ENCODE assay signal across 9 cellular contexts in genomic region chr7:151439855-151440798, GRCh38. TPM values are rescaled to one million over a fixed set of nuclear protein-coding genes. Genes with fewer than 3 reads are reported as not detected.
DNase-seq lines count a peak whose midpoint lies in the region; ATAC-seq and TF ChIP-seq lines count a peak whose summit lies in the region.
"Had no signal": no experiment of that assay in that cellular context is flagged by ENCODE, and none has a peak within 500 bp of the region (broad histone marks: within the 10 kb centered on the region; RNA-seq: fewer than 3 reads in every experiment).

TSS of gene CRYGN (minus strand) at chr7:151440141. CDS start at chr7:151439917, 224 bp downstream.

- H3K27ac ChIP-seq in CD4-positive, alpha-beta memory T cell (ENCODE audit: low read depth, low read length): peak within 1 kb of the TSS; percentile 20
- H3K27ac ChIP-seq in Peyer's patch (peak within 1 kb of the TSS in 1 of 4 donors; percentile 19), ovary (no peak within 1 kb of the TSS), PC-3 (ENCODE audit: low read length) (no peak within 1 kb of the TSS)
- H3K27ac ChIP-seq: neutrophil had no signal

- peak within 1 kb of the TSS in 6 of 7 donors; percentile 42 to 93 (median 76) for H3K27ac Mint-ChIP-seq in CD4-positive, alpha-beta memory T cell

- CTCF ChIA-PET in CD4-positive, alpha-beta memory T cell (lab: Charles Lee; ENCODE audit: partially characterized antibody): interaction anchor here (1.0 to 15.3 kb wide), 4 partner anchors 8 to 124 kb away, joined by 3 to 398 read pairs (median 5); partner anchors contain the start of gene WDR86
- CTCF ChIA-PET in PC-3 (lab: Charles Lee): no interaction called here

- H3K9me2 ChIP-seq in PC-3 (replicated peaks; ENCODE audit: low read length): no peaks in the 10 kb centered on the region

- H3K4me3 Mint-ChIP-seq in CD4-positive, alpha-beta memory T cell: peak within 1 kb of the TSS; percentile 59 to 79 (median 70)

- H3K27me3 Mint-ChIP-seq in CD4-positive, alpha-beta memory T cell: no peaks in the 10 kb centered on the region

- POLR2A ChIA-PET in CD4-positive, alpha-beta memory T cell (lab: Charles Lee; ENCODE audit: partially characterized antibody): interaction anchor here (0.7 to 4.3 kb wide), 10 partner anchors 8 to 98 kb away, joined by 3 to 22 read pairs (median 4); partner anchors contain the start of genes NUB1 and WDR86
- POLR2A ChIA-PET in PC-3 (lab: Charles Lee; ENCODE audit: unreplicated experiment): no interaction called here

- no peaks in the 10 kb centered on the region for H3K27me3 ChIP-seq in CD4-positive, alpha-beta memory T cell (ENCODE audit: insufficient read depth, low read length)
- no peaks in the 10 kb centered on the region for H3K27me3 ChIP-seq in Peyer's patch
- H3K27me3 ChIP-seq in ovary: no peaks in the 10 kb centered on the region
- peaks cover 18% of the 10 kb centered on the region for H3K27me3 ChIP-seq in PC-3 (ENCODE audit: low read length)

- no TSS peak for BruUV-seq in PC-3 (replicated peaks; lab: Mats Ljungman, UMichigan)

- H3K36me3 Mint-ChIP-seq in CD4-positive, alpha-beta memory T cell: no peaks in the 10 kb centered on the region

- H3K9me3 Mint-ChIP-seq in CD4-positive, alpha-beta memory T cell: no peaks in the 10 kb centered on the region

- WGBS in ovary, 3 donors: 12 to 15% (median 12%) methylated on average over 45 to 51 of the region's 51 CpGs

- peaks cover 13 to 43% (median 23%) of the 10 kb centered on the region in 4 donors for H3K4me1 Mint-ChIP-seq in CD4-positive, alpha-beta memory T cell

- TF ChIP-seq CTCF in Peyer's patch (IDR thresholded peaks at IDR 0.05): no peak
- no peak for TF ChIP-seq CTCF in epithelial cell of proximal tubule (conservative IDR thresholded peaks at IDR 0.05; ENCODE audit: low read depth, low read length)
- no peak for TF ChIP-seq CTCF in ovary (IDR thresholded peaks at IDR 0.05)
- no peak for TF ChIP-seq CTCF in PC-3 (conservative IDR thresholded peaks at IDR 0.05; ENCODE audit: low read depth, low read length)

- no peaks in the 10 kb centered on the region for H3F3A ChIP-seq in PC-3 (ENCODE audit: low read length, unreplicated experiment)

- no peaks in the 10 kb centered on the region for H4K20me1 ChIP-seq in PC-3 (ENCODE audit: low read length)

- TF ChIP-seq POLR2A in Peyer's patch (IDR thresholded peaks at IDR 0.05) (no peak), ovary (IDR thresholded peaks at IDR 0.05) (no peak)

- no peak within 1 kb of the TSS for H2AFZ ChIP-seq in PC-3 (ENCODE audit: low read length)

- H3K4me2 ChIP-seq in PC-3 (ENCODE audit: low read length): no peak within 1 kb of the TSS

- no peaks in the 10 kb centered on the region for H3K79me2 ChIP-seq in PC-3 (ENCODE audit: low read length)

- ATAC-seq in PC-3: no peak
- no peak for ATAC-seq in HG02678 (IDR thresholded peaks at IDR 0.05; ENCODE audit: unreplicated experiment)

- no peak within 1 kb of the TSS for H3K9ac ChIP-seq in PC-3 (ENCODE audit: low read length)

- peaks cover 31% of the 10 kb centered on the region for H3K4me1 ChIP-seq in CD4-positive, alpha-beta memory T cell (ENCODE audit: insufficient read depth, low read length)
- H3K4me1 ChIP-seq in Peyer's patch (peaks cover 0 to 19% (median 0%) of the 10 kb centered on the region in 4 donors), ovary (ENCODE audit: insufficient read depth) (peaks cover 15% of the 10 kb centered on the region), PC-3 (ENCODE audit: insufficient read depth, low read length) (no peaks in the 10 kb centered on the region)

- H3K36me3 ChIP-seq in CD4-positive, alpha-beta memory T cell (ENCODE audit: insufficient read depth, low read length): no peaks in the 10 kb centered on the region
- H3K36me3 ChIP-seq in Peyer's patch: no peaks in the 10 kb centered on the region
- H3K36me3 ChIP-seq in ovary: no peaks in the 10 kb centered on the region
- H3K36me3 ChIP-seq in PC-3 (ENCODE audit: low read depth, low read length): no peaks in the 10 kb centered on the region
- H3K36me3 ChIP-seq: neutrophil had no signal

- peak within 1 kb of the TSS in 1 of 2 donors; percentile 28 for H3K4me3 ChIP-seq in CD4-positive, alpha-beta memory T cell (ENCODE audit: low read length in 2 of 2)
- H3K4me3 ChIP-seq in Peyer's patch (peak within 1 kb of the TSS in 3 of 4 donors; percentile 9 to 34 (median 27)), epithelial cell of proximal tubule (ENCODE audit: low read depth, low read length) (peak within 1 kb of the TSS; percentile 30), ovary (peak within 1 kb of the TSS; percentile 8), PC-3 (ENCODE audit: low read length) (no peak within 1 kb of the TSS)

- H3K9me3 ChIP-seq in CD4-positive, alpha-beta memory T cell (ENCODE audit: control insufficient read depth in 1 of 2, low read length in 2 of 2): no peaks in the 10 kb centered on the region
- H3K9me3 ChIP-seq in Peyer's patch (no peaks in the 10 kb centered on the region), ovary (no peaks in the 10 kb centered on the region), PC-3 (ENCODE audit: low read length) (no peaks in the 10 kb centered on the region)
- H3K9me3 ChIP-seq: neutrophil had no signal

- peak in 2 of 5 donors; percentile 13 to 31 for DNase-seq in CD4-positive, alpha-beta memory T cell
- DNase-seq in Peyer's patch: no peak
- no peak for DNase-seq in epithelial cell of proximal tubule (ENCODE audit: low read depth)
- DNase-seq in ovary: peak in 3 of 5 donors; percentile 29 to 60 (median 39)
- no peak for DNase-seq in DMS153 (lab: John Stamatoyannopoulos, UW)
- no peak for DNase-seq in PC-3
- no peak for DNase-seq in UCSD-AML1 (lab: John Stamatoyannopoulos, UW; ENCODE audit: unreplicated experiment)

- no peak for TF ChIP-seq EP300 in ovary (IDR thresholded peaks at IDR 0.05)

- intact Hi-C loops in CD4-positive, alpha-beta memory T cell (cut with micrococcal nuclease): no loop called here
- intact Hi-C loops in ovary (cut with DNase I): no loop called here
- intact Hi-C loops in PC-3 (cut with micrococcal nuclease): no loop called here

RNA-seq across cellular contexts. Expression of gene CRYGN, which starts in this region (rescaled TPM):
- not detected for total RNA-seq in CD4-positive, alpha-beta memory T cell
- polyA plus RNA-seq in CD4-positive, alpha-beta memory T cell: 1 to 10 TPM in 1 of 2 donors, not detected in 1; 1.9 TPM
- total RNA-seq in Peyer's patch: not detected
- not detected in 2 replicates for total RNA-seq in epithelial cell of proximal tubule
- 1 to 10 TPM in 2 of 7 donors, under 1 TPM in 3, not detected in 2; 0.43 to 2.3 (median 0.95) TPM for total RNA-seq in ovary
- polyA plus RNA-seq in ovary: under 1 TPM; 0.24 to 0.53 TPM
- total RNA-seq in PC-3 (2014; rRNA removed): 0.11 TPM in 1 of 2 replicates, not detected in the other

Comparison
In these comparisons a context has a peak if more than half of its experiments do, and no peak if none do; other contexts are left out.
1. DNase-seq: peak in ovary (3 of 5); none in Peyer's patch (0 of 3), epithelial cell of proximal tubule (single experiment), DMS153 (single experiment), PC-3 (single experiment) and UCSD-AML1 (single experiment).